Comparison of ENCODE assay signal across 1 cellular context in genomic region chr1:185293967-185294542, GRCh38.
TF ChIP-seq lines count a peak whose summit lies in the region.

No MANE protein-coding gene starts in this region.

TF ChIP-seq in IMR-90, 13 proteins besides CTCF, POLR2A, EP300 and RAD21:
- no peak for TF ChIP-seq SMC3 (IDR thresholded peaks at IDR 0.05; ENCODE audit: low read depth, low read length)
- no peak for TF ChIP-seq MXI1 (IDR thresholded peaks at IDR 0.05; ENCODE audit: borderline replicate concordance, low read depth, low read length)
- no peak for TF ChIP-seq BHLHE40 (IDR thresholded peaks at IDR 0.05; ENCODE audit: low read depth, low read length)
- no peak for TF ChIP-seq FOS (IDR thresholded peaks at IDR 0.05; ENCODE audit: low read depth, low read length)
- no peak for TF ChIP-seq RFX5 (IDR thresholded peaks at IDR 0.05; ENCODE audit: low read depth, low read length)
- TF ChIP-seq, protein P1, sequence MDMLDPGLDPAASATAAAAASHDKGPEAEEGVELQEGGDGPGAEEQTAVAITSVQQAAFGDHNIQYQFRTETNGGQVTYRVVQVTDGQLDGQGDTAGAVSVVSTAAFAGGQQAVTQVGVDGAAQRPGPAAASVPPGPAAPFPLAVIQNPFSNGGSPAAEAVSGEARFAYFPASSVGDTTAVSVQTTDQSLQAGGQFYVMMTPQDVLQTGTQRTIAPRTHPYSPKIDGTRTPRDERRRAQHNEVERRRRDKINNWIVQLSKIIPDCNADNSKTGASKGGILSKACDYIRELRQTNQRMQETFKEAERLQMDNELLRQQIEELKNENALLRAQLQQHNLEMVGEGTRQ (IDR thresholded peaks at IDR 0.05; ENCODE audit: low read depth, low read length), result no peak
- no peak for TF ChIP-seq NFE2L2 (IDR thresholded peaks at IDR 0.05; ENCODE audit: low read depth, low read length)
- TF ChIP-seq, protein P2, sequence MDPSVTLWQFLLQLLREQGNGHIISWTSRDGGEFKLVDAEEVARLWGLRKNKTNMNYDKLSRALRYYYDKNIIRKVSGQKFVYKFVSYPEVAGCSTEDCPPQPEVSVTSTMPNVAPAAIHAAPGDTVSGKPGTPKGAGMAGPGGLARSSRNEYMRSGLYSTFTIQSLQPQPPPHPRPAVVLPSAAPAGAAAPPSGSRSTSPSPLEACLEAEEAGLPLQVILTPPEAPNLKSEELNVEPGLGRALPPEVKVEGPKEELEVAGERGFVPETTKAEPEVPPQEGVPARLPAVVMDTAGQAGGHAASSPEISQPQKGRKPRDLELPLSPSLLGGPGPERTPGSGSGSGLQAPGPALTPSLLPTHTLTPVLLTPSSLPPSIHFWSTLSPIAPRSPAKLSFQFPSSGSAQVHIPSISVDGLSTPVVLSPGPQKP (IDR thresholded peaks at IDR 0.05; ENCODE audit: borderline replicate concordance, low read depth, low read length), result no peak
